ENCODE assay signal across 27 cellular contexts in the genomic region with DNA sequence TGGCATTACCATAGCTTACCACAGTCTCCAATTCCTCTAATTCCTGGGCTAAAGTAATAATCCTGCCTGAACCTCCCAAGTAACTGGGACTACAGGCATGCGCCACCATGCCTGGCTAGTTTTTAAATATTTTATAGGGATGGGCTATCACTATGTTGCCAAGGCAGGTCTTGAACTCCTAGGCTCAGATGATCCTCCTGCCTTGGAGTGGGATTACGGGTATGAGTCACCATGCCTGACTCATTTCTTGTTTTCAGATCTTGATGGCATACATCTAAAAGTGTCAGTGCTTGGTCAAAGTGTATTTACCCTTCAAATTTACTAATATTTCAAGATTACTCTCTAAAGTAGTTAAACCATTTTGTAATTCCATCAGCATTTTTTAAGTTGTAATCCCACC. TPM values are rescaled to one million over a fixed set of nuclear protein-coding genes. Genes with fewer than 3 reads are reported as not detected.
DNase-seq lines count a peak whose midpoint lies in the region; ATAC-seq, FAIRE-seq and TF ChIP-seq lines count a peak whose summit lies in the region.
"Had no signal": no experiment of that assay in that cellular context is flagged by ENCODE, and none has a peak within 500 bp of the region (broad histone marks: within the 10 kb centered on the region; RNA-seq: fewer than 3 reads in every experiment).

No MANE protein-coding gene starts in this region.

- H4K8ac ChIP-seq in mesendoderm (ENCODE audit: low read depth, low read length): no peak overlapping the region

- no peak for TF ChIP-seq EP300 in A549 (IDR thresholded peaks at IDR 0.05)
- no peak for TF ChIP-seq EP300 in K562 (IDR thresholded peaks at IDR 0.05; ENCODE audit: low read length)

- no peaks in the 10 kb centered on the region for H3K79me2 ChIP-seq in K562 (ENCODE audit: control insufficient read depth, insufficient read depth, low read length)
- no peaks in the 10 kb centered on the region for H3K79me2 ChIP-seq in mesendoderm (ENCODE audit: control insufficient read depth, insufficient read depth, low read length)

- TF ChIP-seq CTCF in A549 (IDR thresholded peaks at IDR 0.05): no peak
- TF ChIP-seq CTCF in K562 (IDR thresholded peaks at IDR 0.05 in 2 of 3, conservative IDR thresholded peaks at IDR 0.05 in 1 of 3; ENCODE audit: insufficient read depth in 2 of 3, low read depth in 1 of 3, low read length in 3 of 3): no peak
- no peak for TF ChIP-seq CTCF in foreskin keratinocyte (conservative IDR thresholded peaks at IDR 0.05)

- H3K27me3 ChIP-seq in K562 (ENCODE audit: control insufficient read depth in 2 of 2, insufficient read depth in 2 of 2, low read length in 2 of 2) (no peaks in the 10 kb centered on the region), mesendoderm (ENCODE audit: insufficient read depth, low read length, poor library complexity) (no peaks in the 10 kb centered on the region), foreskin keratinocyte (no peaks in the 10 kb centered on the region)
- H3K27me3 ChIP-seq: BLaER1, suprapubic skin, uterus had no signal

- H4K5ac ChIP-seq in mesendoderm (ENCODE audit: low read length): no peak overlapping the region

- no peak overlapping the region for H3K56ac ChIP-seq in mesendoderm (ENCODE audit: low read length)

- H3K36me3 ChIP-seq in K562 (ENCODE audit: control insufficient read depth, insufficient read depth, low read length) (no peaks in the 10 kb centered on the region), mesendoderm (ENCODE audit: control insufficient read depth, insufficient read depth, low read length) (no peaks in the 10 kb centered on the region)
- H3K36me3 ChIP-seq: BLaER1, suprapubic skin, uterus had no signal

- H3K9me1 ChIP-seq in K562 (ENCODE audit: control insufficient read depth, insufficient read depth, low read length): no peaks in the 10 kb centered on the region

- H2BK5ac ChIP-seq in mesendoderm (ENCODE audit: low read length): no peak overlapping the region

- H2AK5ac ChIP-seq in mesendoderm (ENCODE audit: low read length): no peak overlapping the region

- WGBS in A549 (ENCODE audit: missing lambda C conversion rate): 79% methylated on average over 2 of the region's 2 CpGs
- WGBS in K562 (ENCODE audit: insufficient coverage, low coverage, missing lambda C conversion rate): 43% methylated on average over 2 of the region's 2 CpGs
- WGBS in mesendoderm (ENCODE audit: extremely low coverage, insufficient coverage, low lambda C conversion rate): no CpG with 5 or more reads among the region's 2 CpGs

- TF ChIP-seq RAD21 in A549 (conservative IDR thresholded peaks at IDR 0.05 in 1 of 2, IDR thresholded peaks at IDR 0.05 in 1 of 2): no peak
- TF ChIP-seq RAD21 in K562 (CRISPR knock-in tag; conservative IDR thresholded peaks at IDR 0.05 in 1 of 2, IDR thresholded peaks at IDR 0.05 in 1 of 2): no peak

- H3K4ac ChIP-seq in mesendoderm (ENCODE audit: low read depth, low read length): no peak overlapping the region

- CTCF ChIA-PET in A549 (lab: Yijun Ruan, JAX): no interaction called here
- CTCF ChIA-PET in K562 (lab: Yijun Ruan, JAX; ENCODE audit: low intra/inter-chr PET ratio): no interaction called here

- no peak overlapping the region for H3K23ac ChIP-seq in mesendoderm (ENCODE audit: low read length)

- in situ Hi-C loops in K562 (cut with MboI): no loop called here

- peaks cover 16% of the 10 kb centered on the region; the same call in 1 of the 3 replicates for H3K9me3 ChIP-seq in A549
- H3K9me3 ChIP-seq in K562 (replicated peaks; ENCODE audit: control insufficient read depth, insufficient read depth, low read depth, low read length): 0 out of 2 replicates have a peak, but pooled peaks cover 2% of the 10 kb centered on the region
- H3K9me3 ChIP-seq: psoas muscle, suprapubic skin, uterus had no signal

- no peaks in the 10 kb centered on the region for H3K79me1 ChIP-seq in mesendoderm (ENCODE audit: low read length)

- POLR2A ChIA-PET in A549 (lab: Yijun Ruan, JAX): no interaction called here
- POLR2A ChIA-PET in K562 (lab: Yijun Ruan, JAX): no interaction called here

- BruUV-seq in K562 (replicated peaks; lab: Mats Ljungman, UMichigan): no TSS peak

- FAIRE-seq in A549 (lab: Jason Lieb, UNC): no peak
- no peak for FAIRE-seq in K562 (lab: Jason Lieb, UNC)
- FAIRE-seq: GM12892, HTR-8/SVneo had no signal

- H3K9ac ChIP-seq in K562 (ENCODE audit: insufficient read depth in 1 of 2, low read depth in 2 of 2, low read length in 2 of 2) (no peak overlapping the region), mesendoderm (ENCODE audit: low read length) (no peak overlapping the region)
- H3K9ac ChIP-seq: BLaER1 had no signal

- no peak overlapping the region for H3K4me2 ChIP-seq in A549
- no peak overlapping the region for H3K4me2 ChIP-seq in K562 (ENCODE audit: insufficient read depth, low read length)
- H3K4me2 ChIP-seq in mesendoderm (ENCODE audit: low read length): no peak overlapping the region
- H3K4me2 ChIP-seq: BLaER1 had no signal

- intact Hi-C loops in K562 (cut with micrococcal nuclease): no loop called here

- TF ChIP-seq POLR2A in A549 (IDR thresholded peaks at IDR 0.05; ENCODE audit: low read length): no peak
- TF ChIP-seq POLR2A in K562 (conservative IDR thresholded peaks at IDR 0.05): no peak

- no peak overlapping the region for H2BK15ac ChIP-seq in mesendoderm (replicated peaks; ENCODE audit: low read depth)

- no peak overlapping the region for H3K18ac ChIP-seq in mesendoderm (ENCODE audit: low read length)

- H2AFZ ChIP-seq in K562 (ENCODE audit: low read depth, low read length): no peak overlapping the region

- no peak overlapping the region for H3K4me3 ChIP-seq in A549
- H3K4me3 ChIP-seq in K562: no peak overlapping the region
- H3K4me3 ChIP-seq in mesendoderm (ENCODE audit: low read length): no peak overlapping the region
- H3K4me3 ChIP-seq: BLaER1, psoas muscle, suprapubic skin, uterus had no signal

- ATAC-seq in A549 (no peak), GM18870 (IDR thresholded peaks at IDR 0.05; ENCODE audit: unreplicated experiment) (peak; percentile 48), K562 (no peak), foreskin keratinocyte (no peak)
- ATAC-seq: Right ventricle myocardium inferior, WTC11 had no signal

- H4K20me1 ChIP-seq in K562 (replicated peaks; ENCODE audit: control insufficient read depth, insufficient read depth, low read length): no peaks in the 10 kb centered on the region
- H4K20me1 ChIP-seq: BLaER1 had no signal

- DNase-seq in A549 (ENCODE audit: low read depth in 1 of 2, low spot score in 1 of 2) (no peak), LoVo (ENCODE audit: low spot score) (peak; percentile 35), K562 (ENCODE audit: extremely low read depth in 1 of 4, low spot score in 3 of 4) (peak in 1 of 4 experiments; percentile 26), mesendoderm (no peak), foreskin keratinocyte (no peak), NCI-H1417 treated with DMSO at 0.1 percent for 48 hours (lab: John Stamatoyannopoulos, UW) (no peak)
- no peak for DNase-seq in activated CD4-positive, CD25-positive, alpha-beta regulatory T cell treated with anti-CD3 and anti-CD28 coated beads, Interleukin-2, amount 50 U/mL, for 72 hours
- DNase-seq: activated CD4-positive, alpha-beta memory T cell treated with anti-CD3 and anti-CD28 coated beads, Interleukin-2, amount 10 ng/mL, durations not matched to agents 7 days and 5 days; COR-L47; DND-41; naive B cell; NCI-H1092 treated with DMSO at 0.1 percent for 48 hours; NCI-H1930; NCI-H2227 treated with DMSO at 0.1 percent for 48 hours; NCI-H748 treated with DMSO at 0.1 percent for 48 hours; nucleus accumbens; psoas muscle; stimulated activated CD4-positive, alpha-beta T cell treated with anti-CD3 and anti-CD28 coated beads, Interleukin-2, amount 100 ng/mL, for 24 hours; T-helper 9 cell; uterus had no signal

- H2BK120ac ChIP-seq in mesendoderm (ENCODE audit: low read depth, low read length): no peak overlapping the region

- H3K4me1 ChIP-seq in A549: peaks cover 10% of the 10 kb centered on the region; the same call in 1 of the 3 replicates
- H3K4me1 ChIP-seq in K562 (replicated peaks in 1 of 2; ENCODE audit: control insufficient read depth in 2 of 2, insufficient read depth in 2 of 2, low read length in 2 of 2): no peaks in the 10 kb centered on the region; a peak in 2 of 5 replicates
- no peaks in the 10 kb centered on the region for H3K4me1 ChIP-seq in mesendoderm (ENCODE audit: control insufficient read depth, low read depth, low read length)
- H3K4me1 ChIP-seq in foreskin keratinocyte: no peaks in the 10 kb centered on the region
- H3K4me1 ChIP-seq: suprapubic skin, uterus had no signal

- H3K27ac ChIP-seq in A549: no peak overlapping the region
- no peak overlapping the region for H3K27ac ChIP-seq in K562 (ENCODE audit: extremely low read depth, low read depth, low read length)
- H3K27ac ChIP-seq in mesendoderm (ENCODE audit: low read depth, low read length): no peak overlapping the region
- H3K27ac ChIP-seq in foreskin keratinocyte: no peak overlapping the region
- H3K27ac ChIP-seq: BLaER1, suprapubic skin, uterus had no signal

RNA-seq across cellular contexts. Expression of gene SOCS6, which starts 9.4 kb away (rescaled TPM):
- 72.1 and 88.2 TPM in 2 replicates for polyA plus RNA-seq in A549 (2011; rRNA removed)
- 26.2 and 34.1 TPM in 2 replicates for polyA plus RNA-seq in A549 (2012; cell fraction: cytosol; rRNA removed)
- polyA plus RNA-seq in A549 (2012; cell fraction: nucleus; rRNA removed): 25.7 and 26.8 TPM in 2 replicates
- 29.8 to 36.5 TPM (median 31.2 TPM) in 3 replicates for polyA plus RNA-seq in A549 (2017; fragmentation: RNase III; extraction: RNeasy Plus Mini Kit Qiagen cat#74134 plus additional on column Dnase treatment)
- 137 and 146 TPM in 2 replicates for polyA minus RNA-seq in A549 (2011; rRNA and poly(A)+ RNA removed)
- 5.4 and 9.7 TPM in 2 replicates for total RNA-seq in K562 (2011; cell fraction: chromatin; rRNA removed; ENCODE audit: low replicate concordance)
- 3.0 and 3.8 TPM in 2 replicates for total RNA-seq in K562 (2011; cell fraction: nucleolus; rRNA removed)
- 3.7 and 4.3 TPM in 2 replicates for total RNA-seq in K562 (2011; cell fraction: nucleoplasm; rRNA removed)
- 3.2 and 3.3 TPM in 2 replicates for total RNA-seq in K562 (2014; rRNA removed)
- 5.7 and 7.2 TPM in 2 replicates for total RNA-seq in K562 (2014; rRNA removed; fragmentation: Illumina TruSeq; extraction: Trizol)
- total RNA-seq in K562 (2015; rRNA removed; fragmentation: Illumina TruSeq; extraction: Trizol): 7.1 and 7.5 TPM in 2 replicates
- 5.8 and 6.6 TPM in 2 replicates for total RNA-seq in K562 (2021)
- 5.0 and 5.6 TPM in 2 replicates for polyA plus RNA-seq in K562 (2011; rRNA removed)
- 3.5 and 4.0 TPM in 2 replicates for polyA plus RNA-seq in K562 (2011; cell fraction: cytosol; rRNA removed)
- 3.0 and 4.3 TPM in 2 replicates for polyA plus RNA-seq in K562 (2011; cell fraction: nucleus; rRNA removed)
- polyA plus RNA-seq in K562 (2012): 3.9 and 4.4 TPM in 2 replicates
- polyA plus RNA-seq in K562 (2014; fragmentation: Illumina TruSeq; extraction: Trizol): 5.2 and 6.1 TPM in 2 replicates
- polyA plus RNA-seq in K562 (2014; fragmentation: Nextera tagmentation; extraction: Ambion mirVana): 1 to 10 TPM; 2.5 to 3.4 TPM
- polyA plus RNA-seq in K562 (2014; rRNA removed): 3.4 and 3.9 TPM in 2 replicates
- polyA minus RNA-seq in K562 (2011; rRNA and poly(A)+ RNA removed): 11.2 and 14.2 TPM in 2 replicates
- 5.0 and 8.2 TPM in 2 replicates for polyA minus RNA-seq in K562 (2011; cell fraction: cytosol; rRNA and poly(A)+ RNA removed)
- polyA minus RNA-seq in K562 (2011; cell fraction: nucleus; rRNA and poly(A)+ RNA removed): 3.6 and 8.1 TPM in 2 replicates
- 20.5 TPM for polyA plus RNA-seq in mesendoderm (2013, experiment 1 of 2)
- 21.0 TPM for polyA plus RNA-seq in mesendoderm (2013, experiment 2 of 2)
- 18.7 and 20.8 TPM in 2 replicates for total RNA-seq in foreskin keratinocyte
- 5.7 and 5.8 TPM in 2 replicates for polyA plus RNA-seq in foreskin keratinocyte
